ENCODE assay signal across 1 cellular context in the genomic region with DNA sequence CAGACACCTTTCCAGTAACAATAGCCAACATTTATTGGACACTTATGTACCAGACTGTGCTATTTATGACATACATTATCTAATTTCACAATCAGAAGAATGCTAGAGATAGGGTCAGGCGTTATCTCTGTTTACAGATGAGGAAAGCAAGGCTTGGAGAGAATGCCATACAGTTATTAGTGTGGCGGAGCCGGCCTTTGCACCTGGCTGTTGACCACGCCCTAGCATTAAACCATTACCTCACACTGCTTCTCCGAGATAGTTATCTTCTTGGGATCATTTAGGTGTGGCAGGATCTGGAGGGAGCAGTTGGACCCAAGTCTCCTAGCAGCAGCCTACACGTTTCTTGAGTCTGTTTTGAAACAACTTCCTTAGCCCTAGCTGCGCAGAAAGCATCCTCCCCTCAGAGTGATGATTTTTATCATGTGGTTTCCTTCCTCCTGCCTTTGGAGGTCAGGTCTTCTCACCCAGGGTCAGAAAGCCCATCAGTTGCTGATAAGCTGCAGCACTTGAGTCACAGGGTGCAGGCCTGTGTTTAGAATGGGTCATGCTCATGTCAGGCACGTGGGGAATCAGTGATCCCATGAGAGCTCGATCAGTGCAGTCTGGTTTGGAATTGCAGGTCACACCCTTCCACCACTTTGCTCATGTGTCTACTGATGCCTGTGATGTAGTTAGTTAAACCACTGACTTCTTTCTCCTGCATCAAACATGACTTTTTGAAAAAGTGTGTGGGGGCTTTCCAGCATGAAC.
TF ChIP-seq lines count a peak whose summit lies in the region.

No MANE protein-coding gene starts in this region.

TF ChIP-seq in K562, 482 proteins besides CTCF, POLR2A, EP300 and RAD21 (continued from another document and continues in another):
- TF ChIP-seq, protein P1, sequence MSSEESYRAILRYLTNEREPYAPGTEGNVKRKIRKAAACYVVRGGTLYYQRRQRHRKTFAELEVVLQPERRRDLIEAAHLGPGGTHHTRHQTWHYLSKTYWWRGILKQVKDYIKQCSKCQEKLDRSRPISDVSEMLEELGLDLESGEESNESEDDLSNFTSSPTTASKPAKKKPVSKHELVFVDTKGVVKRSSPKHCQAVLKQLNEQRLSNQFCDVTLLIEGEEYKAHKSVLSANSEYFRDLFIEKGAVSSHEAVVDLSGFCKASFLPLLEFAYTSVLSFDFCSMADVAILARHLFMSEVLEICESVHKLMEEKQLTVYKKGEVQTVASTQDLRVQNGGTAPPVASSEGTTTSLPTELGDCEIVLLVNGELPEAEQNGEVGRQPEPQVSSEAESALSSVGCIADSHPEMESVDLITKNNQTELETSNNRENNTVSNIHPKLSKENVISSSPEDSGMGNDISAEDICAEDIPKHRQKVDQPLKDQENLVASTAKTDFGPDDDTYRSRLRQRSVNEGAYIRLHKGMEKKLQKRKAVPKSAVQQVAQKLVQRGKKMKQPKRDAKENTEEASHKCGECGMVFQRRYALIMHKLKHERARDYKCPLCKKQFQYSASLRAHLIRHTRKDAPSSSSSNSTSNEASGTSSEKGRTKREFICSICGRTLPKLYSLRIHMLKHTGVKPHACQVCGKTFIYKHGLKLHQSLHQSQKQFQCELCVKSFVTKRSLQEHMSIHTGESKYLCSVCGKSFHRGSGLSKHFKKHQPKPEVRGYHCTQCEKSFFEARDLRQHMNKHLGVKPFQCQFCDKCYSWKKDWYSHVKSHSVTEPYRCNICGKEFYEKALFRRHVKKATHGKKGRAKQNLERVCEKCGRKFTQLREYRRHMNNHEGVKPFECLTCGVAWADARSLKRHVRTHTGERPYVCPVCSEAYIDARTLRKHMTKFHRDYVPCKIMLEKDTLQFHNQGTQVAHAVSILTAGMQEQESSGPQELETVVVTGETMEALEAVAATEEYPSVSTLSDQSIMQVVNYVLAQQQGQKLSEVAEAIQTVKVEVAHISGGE (CRISPR knock-in tag; IDR thresholded peaks at IDR 0.05): no peak; a peak in 1 of 6 replicates
- no peak for TF ChIP-seq PTBP1 (IDR thresholded peaks at IDR 0.05; ENCODE audit: low read depth, low read length)
- no peak for TF ChIP-seq ZNF785 (CRISPR knock-in tag; IDR thresholded peaks at IDR 0.05)
- TF ChIP-seq RBM39 (optimal IDR thresholded peaks at IDR 0.05; ENCODE audit: low read depth, low read length): no peak
- peak; percentile 83 for TF ChIP-seq ZFX (CRISPR knock-in tag; IDR thresholded peaks at IDR 0.05)
- no peak for TF ChIP-seq FOS (IDR thresholded peaks at IDR 0.05; ENCODE audit: extremely low read depth, insufficient read length)
- TF ChIP-seq ZNF511 (CRISPR knock-in tag; IDR thresholded peaks at IDR 0.05): no peak
- TF ChIP-seq NCOA2 (IDR thresholded peaks at IDR 0.05; ENCODE audit: partially characterized antibody in 2 of 2): no peak
- TF ChIP-seq ZNF79 (CRISPR knock-in tag; IDR thresholded peaks at IDR 0.05; ENCODE audit: low read depth): no peak
- TF ChIP-seq CEBPZ (IDR thresholded peaks at IDR 0.05; ENCODE audit: borderline replicate concordance, low read depth, low read length): no peak
- TF ChIP-seq CCNT2 (IDR thresholded peaks at IDR 0.05; ENCODE audit: borderline replicate concordance, extremely low read depth, insufficient read length, low read depth, low read length): peak; percentile 4
- TF ChIP-seq, protein P2, sequence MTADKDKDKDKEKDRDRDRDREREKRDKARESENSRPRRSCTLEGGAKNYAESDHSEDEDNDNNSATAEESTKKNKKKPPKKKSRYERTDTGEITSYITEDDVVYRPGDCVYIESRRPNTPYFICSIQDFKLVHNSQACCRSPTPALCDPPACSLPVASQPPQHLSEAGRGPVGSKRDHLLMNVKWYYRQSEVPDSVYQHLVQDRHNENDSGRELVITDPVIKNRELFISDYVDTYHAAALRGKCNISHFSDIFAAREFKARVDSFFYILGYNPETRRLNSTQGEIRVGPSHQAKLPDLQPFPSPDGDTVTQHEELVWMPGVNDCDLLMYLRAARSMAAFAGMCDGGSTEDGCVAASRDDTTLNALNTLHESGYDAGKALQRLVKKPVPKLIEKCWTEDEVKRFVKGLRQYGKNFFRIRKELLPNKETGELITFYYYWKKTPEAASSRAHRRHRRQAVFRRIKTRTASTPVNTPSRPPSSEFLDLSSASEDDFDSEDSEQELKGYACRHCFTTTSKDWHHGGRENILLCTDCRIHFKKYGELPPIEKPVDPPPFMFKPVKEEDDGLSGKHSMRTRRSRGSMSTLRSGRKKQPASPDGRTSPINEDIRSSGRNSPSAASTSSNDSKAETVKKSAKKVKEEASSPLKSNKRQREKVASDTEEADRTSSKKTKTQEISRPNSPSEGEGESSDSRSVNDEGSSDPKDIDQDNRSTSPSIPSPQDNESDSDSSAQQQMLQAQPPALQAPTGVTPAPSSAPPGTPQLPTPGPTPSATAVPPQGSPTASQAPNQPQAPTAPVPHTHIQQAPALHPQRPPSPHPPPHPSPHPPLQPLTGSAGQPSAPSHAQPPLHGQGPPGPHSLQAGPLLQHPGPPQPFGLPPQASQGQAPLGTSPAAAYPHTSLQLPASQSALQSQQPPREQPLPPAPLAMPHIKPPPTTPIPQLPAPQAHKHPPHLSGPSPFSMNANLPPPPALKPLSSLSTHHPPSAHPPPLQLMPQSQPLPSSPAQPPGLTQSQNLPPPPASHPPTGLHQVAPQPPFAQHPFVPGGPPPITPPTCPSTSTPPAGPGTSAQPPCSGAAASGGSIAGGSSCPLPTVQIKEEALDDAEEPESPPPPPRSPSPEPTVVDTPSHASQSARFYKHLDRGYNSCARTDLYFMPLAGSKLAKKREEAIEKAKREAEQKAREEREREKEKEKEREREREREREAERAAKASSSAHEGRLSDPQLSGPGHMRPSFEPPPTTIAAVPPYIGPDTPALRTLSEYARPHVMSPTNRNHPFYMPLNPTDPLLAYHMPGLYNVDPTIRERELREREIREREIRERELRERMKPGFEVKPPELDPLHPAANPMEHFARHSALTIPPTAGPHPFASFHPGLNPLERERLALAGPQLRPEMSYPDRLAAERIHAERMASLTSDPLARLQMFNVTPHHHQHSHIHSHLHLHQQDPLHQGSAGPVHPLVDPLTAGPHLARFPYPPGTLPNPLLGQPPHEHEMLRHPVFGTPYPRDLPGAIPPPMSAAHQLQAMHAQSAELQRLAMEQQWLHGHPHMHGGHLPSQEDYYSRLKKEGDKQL (CRISPR knock-in tag; IDR thresholded peaks at IDR 0.05; ENCODE audit: borderline replicate concordance): peak; percentile 82; the same call in 1 of the 2 replicates
- TF ChIP-seq ZNF263 (CRISPR knock-in tag; IDR thresholded peaks at IDR 0.05; ENCODE audit: borderline replicate concordance): peak; percentile 44; the same call in 1 of the 2 replicates
- no peak for TF ChIP-seq ZNF407 (IDR thresholded peaks at IDR 0.05; ENCODE audit: low read depth)
- no peak for TF ChIP-seq SAFB (IDR thresholded peaks at IDR 0.05; ENCODE audit: borderline replicate concordance, low read depth, low read length)
- TF ChIP-seq ZFP1 (CRISPR knock-in tag; IDR thresholded peaks at IDR 0.05): no peak
- no peak for TF ChIP-seq ARID3B (CRISPR knock-in tag; IDR thresholded peaks at IDR 0.05; ENCODE audit: borderline replicate concordance)
- TF ChIP-seq STAT5A (IDR thresholded peaks at IDR 0.05; ENCODE audit: borderline replicate concordance, low read length): no peak; the same call in 1 of the 2 replicates
- no peak for TF ChIP-seq CBX2 (IDR thresholded peaks at IDR 0.05; ENCODE audit: insufficient read depth, low read length, poor library complexity, severe bottlenecking)
- TF ChIP-seq PHB (CRISPR knock-in tag; IDR thresholded peaks at IDR 0.05): no peak
- TF ChIP-seq LARP7 (IDR thresholded peaks at IDR 0.05): no peak
- no peak for TF ChIP-seq ZNF354B (CRISPR knock-in tag; IDR thresholded peaks at IDR 0.05)
- no peak for TF ChIP-seq CREBBP (IDR thresholded peaks at IDR 0.05; ENCODE audit: low read depth, low read length)
- TF ChIP-seq ZNF224 (CRISPR knock-in tag; IDR thresholded peaks at IDR 0.05): no peak
- no peak for TF ChIP-seq ZSCAN32 (CRISPR knock-in tag; IDR thresholded peaks at IDR 0.05)
- TF ChIP-seq SIRT6 (IDR thresholded peaks at IDR 0.05; ENCODE audit: low read depth, low read length): no peak
- peak; percentile 68; the same call in 1 of the 2 replicates for TF ChIP-seq MYNN (IDR thresholded peaks at IDR 0.05)
- no peak for TF ChIP-seq MYNN (CRISPR knock-in tag; IDR thresholded peaks at IDR 0.05)
- no peak for TF ChIP-seq HMG20A (CRISPR knock-in tag; conservative IDR thresholded peaks at IDR 0.05)
- peak; percentile 85 for TF ChIP-seq CBFA2T3 (IDR thresholded peaks at IDR 0.05)
- TF ChIP-seq SRSF1 (IDR thresholded peaks at IDR 0.05; ENCODE audit: low read depth, low read length): no peak
- TF ChIP-seq KLF10 (CRISPR knock-in tag; IDR thresholded peaks at IDR 0.05): no peak
- peak; percentile 90 for TF ChIP-seq SOX6 (IDR thresholded peaks at IDR 0.05)
